16 cellular contexts compared by ENCODE assay signal in the genomic region with DNA sequence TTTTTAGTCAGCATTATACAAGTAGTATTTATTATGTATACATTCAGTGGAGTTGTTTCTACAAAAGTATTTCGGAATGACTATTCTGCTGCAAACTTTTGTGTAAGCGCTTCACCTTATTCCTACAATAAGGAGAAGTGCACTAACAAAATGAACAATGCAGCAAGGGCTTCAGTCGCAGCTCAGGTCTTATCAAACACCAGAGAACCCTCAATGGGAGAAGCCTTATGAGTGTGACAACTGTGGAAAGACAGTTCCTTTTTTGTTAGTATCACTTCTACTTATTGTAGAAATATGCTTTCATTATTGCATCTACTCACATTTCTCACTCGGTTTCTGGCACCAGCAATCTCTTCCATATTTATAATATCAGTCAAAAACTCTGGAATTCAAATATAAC. TPM values are rescaled to one million over a fixed set of nuclear protein-coding genes. Genes with fewer than 3 reads are reported as not detected.
A peak's percentile ranks its signal among the peaks of the same experiment; 100 is the strongest.
DNase-seq lines count a peak whose midpoint lies in the region; ATAC-seq and TF ChIP-seq lines count a peak whose summit lies in the region.
"Had no signal": no experiment of that assay in that cellular context is flagged by ENCODE, and none has a peak within 500 bp of the region (broad histone marks: within the 10 kb centered on the region; RNA-seq: fewer than 3 reads in every experiment).

No MANE protein-coding gene starts in this region.

- no peaks in the 10 kb centered on the region for H3K4me1 ChIP-seq in SK-N-SH (ENCODE audit: control insufficient read depth in 1 of 2, insufficient read depth in 2 of 2, low read depth in 1 of 2, low read length in 1 of 2)
- H3K4me1 ChIP-seq: adrenal gland, stomach had no signal

- H3K36me3 ChIP-seq in SK-N-SH (replicated peaks in 1 of 2; ENCODE audit: control insufficient read depth in 1 of 2, insufficient read depth in 2 of 2, low read length in 1 of 2), result peaks cover 11% of the 10 kb centered on the region in 2 experiments

- TF ChIP-seq RAD21 in SK-N-SH (IDR thresholded peaks at IDR 0.05; ENCODE audit: low read length), result no peak

- H3K27me3 Mint-ChIP-seq in stimulated activated naive CD8-positive, alpha-beta T cell treated with anti-CD3 and anti-CD28 coated beads, Interleukin-15, amount 100 ng/mL, for 72 hours, result no peaks in the 10 kb centered on the region

- POLR2A ChIA-PET in SK-N-SH (lab: Yijun Ruan, JAX), result no interaction called here

- no peaks in the 10 kb centered on the region for H3K27me3 ChIP-seq in SK-N-SH (ENCODE audit: insufficient read depth)
- H3K27me3 ChIP-seq: adrenal gland, stomach had no signal

- H3K4me3 ChIP-seq in SK-N-SH (ENCODE audit: low read depth in 2 of 2, low read length in 1 of 2), result no peak overlapping the region
- H3K4me3 ChIP-seq: adrenal gland, stomach had no signal

- H3K27ac Mint-ChIP-seq in stimulated activated naive CD8-positive, alpha-beta T cell treated with anti-CD3 and anti-CD28 coated beads, Interleukin-15, amount 100 ng/mL, for 72 hours, result no peak overlapping the region
- H3K27ac Mint-ChIP-seq: WTC11 had no signal

- DNase-seq in germinal center (ENCODE audit: low spot score) (peak; percentile 56), SK-N-SH (no peak), midbrain (lab: John Stamatoyannopoulos, UW) (no peak), NCI-H526 treated with DMSO at 0.1 percent for 48 hours (lab: John Stamatoyannopoulos, UW) (no peak)
- DNase-seq in stimulated activated naive CD8-positive, alpha-beta T cell treated with anti-CD3 and anti-CD28 coated beads, Interleukin-15, amount 100 ng/mL, for 72 hours, result no peak
- DNase-seq: adrenal gland, C1 segment of cervical spinal cord, erythroblast, NCI-H187 treated with DMSO at 0.1 percent for 48 hours, stomach had no signal

- H3K9me2 ChIP-seq in SK-N-SH, result no peaks in the 10 kb centered on the region

- H3K9me3 Mint-ChIP-seq in stimulated activated naive CD8-positive, alpha-beta T cell treated with anti-CD3 and anti-CD28 coated beads, Interleukin-15, amount 100 ng/mL, for 72 hours, result no peaks in the 10 kb centered on the region
- H3K9me3 Mint-ChIP-seq: IgD-negative memory B cell, WTC11 had no signal

- H2AFZ ChIP-seq in SK-N-SH (ENCODE audit: low read depth), result no peak overlapping the region

- no peak for TF ChIP-seq CTCF in SK-N-SH (IDR thresholded peaks at IDR 0.05)

- H3F3A ChIP-seq in SK-N-SH (replicated peaks; ENCODE audit: insufficient read depth), result peaks cover 8% of the 10 kb centered on the region

- no peak overlapping the region for H3K27ac ChIP-seq in SK-N-SH (ENCODE audit: low read depth in 2 of 2, low read length in 1 of 2)
- H3K27ac ChIP-seq: adrenal gland, stomach had no signal

- H4K20me1 ChIP-seq in SK-N-SH (ENCODE audit: insufficient read depth), result no peaks in the 10 kb centered on the region

- H3K9ac ChIP-seq in SK-N-SH, result no peak overlapping the region

- peak; percentile 51 for ATAC-seq in GM18508 (IDR thresholded peaks at IDR 0.05; ENCODE audit: insufficient read depth, unreplicated experiment)
- peak; percentile 77 for ATAC-seq in GM21576 (IDR thresholded peaks at IDR 0.05; ENCODE audit: unreplicated experiment)
- ATAC-seq in HG03520 (IDR thresholded peaks at IDR 0.05; ENCODE audit: unreplicated experiment), result peak; percentile 72
- ATAC-seq in stimulated activated naive CD8-positive, alpha-beta T cell treated with anti-CD3 and anti-CD28 coated beads, Interleukin-15, amount 100 ng/mL, for 72 hours, result no peak
- ATAC-seq: left lobe of liver, WTC11 had no signal

- CTCF ChIA-PET in SK-N-SH (lab: Yijun Ruan, JAX), result no interaction called here

- H3K4me1 Mint-ChIP-seq in stimulated activated naive CD8-positive, alpha-beta T cell treated with anti-CD3 and anti-CD28 coated beads, Interleukin-15, amount 100 ng/mL, for 72 hours, result no peaks in the 10 kb centered on the region
- H3K4me1 Mint-ChIP-seq: WTC11 had no signal

- 89% methylated on average over 4 of the region's 4 CpGs for WGBS in SK-N-SH (ENCODE audit: low lambda C conversion rate)

- no peak overlapping the region for H3K4me3 Mint-ChIP-seq in stimulated activated naive CD8-positive, alpha-beta T cell treated with anti-CD3 and anti-CD28 coated beads, Interleukin-15, amount 100 ng/mL, for 72 hours
- H3K4me3 Mint-ChIP-seq: WTC11 had no signal

- no peak overlapping the region for H3K4me2 ChIP-seq in SK-N-SH

- no peaks in the 10 kb centered on the region for H3K9me3 ChIP-seq in SK-N-SH
- H3K9me3 ChIP-seq: adrenal gland, stomach had no signal

- H3K79me2 ChIP-seq in SK-N-SH (ENCODE audit: insufficient read depth), result no peaks in the 10 kb centered on the region

- TF ChIP-seq EP300 in SK-N-SH (IDR thresholded peaks at IDR 0.05; ENCODE audit: borderline replicate concordance in 1 of 2, low read depth in 1 of 2, low read length in 1 of 2), result no peak

TF ChIP-seq in SK-N-SH, 30 proteins besides CTCF, POLR2A, EP300 and RAD21:
- no peak for TF ChIP-seq FOXJ3 (CRISPR knock-in tag; IDR thresholded peaks at IDR 0.05)

RNA-seq across cellular contexts. Expression of gene ZKSCAN3, which starts 18.8 kb away (rescaled TPM):
- 2.6 and 3.0 TPM in 2 replicates for polyA plus RNA-seq in SK-N-SH (2012; rRNA removed)
- polyA plus RNA-seq in SK-N-SH (2012; cell fraction: cytosol; rRNA removed), result 2.6 and 2.7 TPM in 2 replicates
- polyA plus RNA-seq in SK-N-SH (2012; cell fraction: nucleus; rRNA removed), result 3.5 and 4.6 TPM in 2 replicates

RNA-seq across cellular contexts. Expression of gene ZSCAN12, which starts 31.0 kb away (rescaled TPM):
- polyA plus RNA-seq in SK-N-SH (2012; rRNA removed), result 1.6 and 2.5 TPM in 2 replicates
- 2.2 and 2.4 TPM in 2 replicates for polyA plus RNA-seq in SK-N-SH (2012; cell fraction: cytosol; rRNA removed)
- 2.0 and 3.0 TPM in 2 replicates for polyA plus RNA-seq in SK-N-SH (2012; cell fraction: nucleus; rRNA removed)

RNA-seq across cellular contexts. Expression of gene ZSCAN31, which starts 32.6 kb away (rescaled TPM):
- 1.9 and 2.1 TPM in 2 replicates for polyA plus RNA-seq in SK-N-SH (2012; rRNA removed)
- polyA plus RNA-seq in SK-N-SH (2012; cell fraction: cytosol; rRNA removed), result 2.0 and 2.3 TPM in 2 replicates
- polyA plus RNA-seq in SK-N-SH (2012; cell fraction: nucleus; rRNA removed), result 2.1 and 3.1 TPM in 2 replicates
